8 cellular contexts compared by ENCODE assay signal in genomic region chr17:42681976-42682375, GRCh38. TPM values are rescaled to one million over a fixed set of nuclear protein-coding genes. Genes with fewer than 3 reads are reported as not detected.
A peak's percentile ranks its signal among the peaks of the same experiment; 100 is the strongest.
DNase-seq lines count a peak whose midpoint lies in the region; ATAC-seq and TF ChIP-seq lines count a peak whose summit lies in the region.

No MANE protein-coding gene starts in this region.

- CTCF ChIA-PET in MCF 10A (lab: Yijun Ruan, JAX) = no interaction called here

- peaks cover 53 to 59% of the 10 kb centered on the region in 2 donors for H3K4me1 ChIP-seq in mucosa of rectum (ENCODE audit: control insufficient read depth in 2 of 2, insufficient read depth in 2 of 2, low read length in 2 of 2)

- H3K27ac ChIP-seq in 22Rv1 (peak overlapping the region; percentile 57), mucosa of rectum (ENCODE audit: low read depth in 2 of 2, low read length in 2 of 2) (no peak overlapping the region)

- H3K9me3 Mint-ChIP-seq in MCF 10A (ENCODE audit: unreplicated experiment) = no peaks in the 10 kb centered on the region

- H3K4me3 Mint-ChIP-seq in MCF 10A (ENCODE audit: unreplicated experiment) = peak overlapping the region; percentile 74

- no peaks in the 10 kb centered on the region for H3K9me3 ChIP-seq in mucosa of rectum (ENCODE audit: control insufficient read depth in 2 of 2, low read length in 2 of 2)

- H3K27ac Mint-ChIP-seq in MCF 10A (ENCODE audit: low read depth, unreplicated experiment) = no peak overlapping the region

- H3K9ac ChIP-seq in mucosa of rectum (ENCODE audit: low read depth in 1 of 2, low read length in 2 of 2) = peak overlapping the region in 1 of 2 donors; percentile 52

- ATAC-seq in HG03571 (IDR thresholded peaks at IDR 0.05; ENCODE audit: unreplicated experiment) = no peak
- ATAC-seq in HG02588 (IDR thresholded peaks at IDR 0.05; ENCODE audit: unreplicated experiment) = no peak
- ATAC-seq in HG03159 (IDR thresholded peaks at IDR 0.05; ENCODE audit: unreplicated experiment) = no peak

- DNase-seq in HFF-Myc (ENCODE audit: extremely low read depth, low read depth) (no peak), MCF 10A (ENCODE audit: unreplicated experiment) (no peak), SHP77 (lab: John Stamatoyannopoulos, UW) (no peak)

- BruUV-seq in MCF 10A (replicated peaks; lab: Mats Ljungman, UMichigan) = no TSS peak

- POLR2A ChIA-PET in MCF 10A (lab: Yijun Ruan, JAX) = interaction anchor here (1.8 to 2.3 kb wide), 2 partner anchors 73 to 104 kb away, joined by 8 to 9 read pairs; partner anchors contain the start of genes PSMC3IP, RETREG3 and TUBG1

- TF ChIP-seq CTCF in 22Rv1 (IDR thresholded peaks at IDR 0.05) (no peak), HFF-Myc (IDR thresholded peaks at IDR 0.05; ENCODE audit: low read depth, low read length, missing control alignments) (no peak), MCF 10A (IDR thresholded peaks at IDR 0.05; ENCODE audit: unreplicated experiment) (no peak)

- H3K36me3 Mint-ChIP-seq in MCF 10A (ENCODE audit: insufficient read depth, unreplicated experiment) = no peaks in the 10 kb centered on the region

- intact Hi-C loops in MCF 10A (cut with micrococcal nuclease) = no loop called here

- H3K4me3 ChIP-seq in HFF-Myc (replicated peaks; ENCODE audit: low read depth, low read length) (peak overlapping the region; percentile 58), mucosa of rectum (ENCODE audit: low read length in 2 of 2) (peak overlapping the region; percentile 49 to 66)

- no peaks in the 10 kb centered on the region for H3K36me3 ChIP-seq in mucosa of rectum (ENCODE audit: control insufficient read depth in 2 of 2, insufficient read depth in 2 of 2, low read length in 2 of 2)

- peaks cover 19% of the 10 kb centered on the region for H3K4me1 Mint-ChIP-seq in MCF 10A (ENCODE audit: insufficient read depth, unreplicated experiment)

- peaks cover 7 to 10% of the 10 kb centered on the region in 2 donors for H3K27me3 ChIP-seq in mucosa of rectum (ENCODE audit: control insufficient read depth in 2 of 2, insufficient read depth in 2 of 2, low read length in 2 of 2)

- H3K27me3 Mint-ChIP-seq in MCF 10A (ENCODE audit: insufficient read depth, unreplicated experiment) = no peaks in the 10 kb centered on the region

RNA-seq across cellular contexts. Expression of gene CCR10, which starts 0.3 kb away (rescaled TPM):
- 0.21 and 0.22 TPM in 2 replicates for total RNA-seq in MCF 10A (2022)

RNA-seq across cellular contexts. Expression of gene CNTNAP1, which starts 0.4 kb away (rescaled TPM):
- total RNA-seq in MCF 10A (2022) = 1.2 and 1.5 TPM in 2 replicates

RNA-seq across cellular contexts. Expression of gene PLEKHH3, which starts 5.2 kb away (rescaled TPM):
- total RNA-seq in MCF 10A (2022) = 12.5 and 12.9 TPM in 2 replicates

RNA-seq across cellular contexts. Expression of gene TUBG2, which starts 22.9 kb away (rescaled TPM):
- total RNA-seq in MCF 10A (2022) = 21.3 and 23.4 TPM in 2 replicates
